In genomic region chr6:166341464-166341863, GRCh38 we compare ENCODE assay signal across 8 cellular contexts. TPM values are rescaled to one million over a fixed set of nuclear protein-coding genes. Genes with fewer than 3 reads are reported as not detected.
DNase-seq lines count a peak whose midpoint lies in the region; ATAC-seq and TF ChIP-seq lines count a peak whose summit lies in the region.

No MANE protein-coding gene starts in this region.

- DNase-seq in CD1c-positive myeloid dendritic cell (ENCODE audit: extremely low spot score) = peak; percentile 73
- peak; percentile 63 for DNase-seq in NAMALWA (ENCODE audit: low spot score)
- no peak for DNase-seq in chondrocyte (ENCODE audit: low spot score)
- no peak for DNase-seq in natural killer cell
- DNase-seq in NCI-H524 (lab: John Stamatoyannopoulos, UW) = no peak
- DNase-seq in EL = no peak
- DNase-seq in activated CD4-positive, alpha-beta T cell treated with anti-CD3 and anti-CD28 coated beads, Interleukin-2, amount 50 U/mL, for 48 hours = no peak

- H3K4me3 Mint-ChIP-seq in chondrocyte (ENCODE audit: unreplicated experiment) (peak overlapping the region; percentile 86), natural killer cell (peak overlapping the region; percentile 97)

- peaks cover 3% of the 10 kb centered on the region for H3K27me3 Mint-ChIP-seq in chondrocyte (ENCODE audit: low read depth)
- H3K27me3 Mint-ChIP-seq in natural killer cell (ENCODE audit: low read depth in 2 of 2) = peaks cover 3 to 7% of the 10 kb centered on the region in 2 donors

- H3K9me3 Mint-ChIP-seq in chondrocyte (ENCODE audit: low read depth) (no peaks in the 10 kb centered on the region), natural killer cell (no peaks in the 10 kb centered on the region)

- H3K36me3 Mint-ChIP-seq in chondrocyte (ENCODE audit: low read depth) = no peaks in the 10 kb centered on the region
- H3K36me3 Mint-ChIP-seq in natural killer cell = peaks cover 5% of the 10 kb centered on the region

- intact Hi-C loops in natural killer cell (cut with micrococcal nuclease) = loop anchor here (1.0 to 5.0 kb wide), 3 partner anchors 8 to 84 kb away; no protein-coding TSS in a partner anchor

- peak; percentile 42 to 50 (median 45) for ATAC-seq in natural killer cell
- ATAC-seq in GM21528 (IDR thresholded peaks at IDR 0.05; ENCODE audit: low FRiP score, unreplicated experiment) = no peak

- TF ChIP-seq CTCF in chondrocyte (IDR thresholded peaks at IDR 0.05) = no peak
- no peak for TF ChIP-seq CTCF in natural killer cell (IDR thresholded peaks at IDR 0.05)

- peak overlapping the region; percentile 88 for H3K27ac Mint-ChIP-seq in chondrocyte (ENCODE audit: unreplicated experiment)
- H3K27ac Mint-ChIP-seq in natural killer cell = peak overlapping the region; percentile 93 to 97

- peaks cover 22% of the 10 kb centered on the region for H3K4me1 Mint-ChIP-seq in chondrocyte (ENCODE audit: low read depth)
- peaks cover 22 to 27% of the 10 kb centered on the region in 2 donors for H3K4me1 Mint-ChIP-seq in natural killer cell

RNA-seq across cellular contexts. Expression of gene SFT2D1, which starts 0.9 kb away (rescaled TPM):
- 19.0 to 30.0 TPM (median 26.0 TPM) in 3 replicates for total RNA-seq in chondrocyte
- total RNA-seq in natural killer cell = 10 to 100 TPM; 32.8 to 44.7 (median 33.5) TPM

RNA-seq across cellular contexts. Expression of gene PRR18, which starts 33.3 kb away (rescaled TPM):
- total RNA-seq in chondrocyte (0.36 to 0.70 TPM in 2 of 3 replicates, not detected in the other), natural killer cell (not detected)

RNA-seq across cellular contexts. Expression of gene MPC1, which starts 41.3 kb away (rescaled TPM):
- 25.1 to 31.6 TPM (median 30.1 TPM) in 3 replicates for total RNA-seq in chondrocyte
- 10 to 100 TPM; 26.3 to 31.1 (median 30.4) TPM for total RNA-seq in natural killer cell

Comparison
In these comparisons a context has a peak if more than half of its experiments do, and no peak if none do; other contexts are left out.
1. DNase-seq: peak in CD1c-positive myeloid dendritic cell (single experiment) and NAMALWA (single experiment); none in chondrocyte (single experiment), natural killer cell (single experiment), NCI-H524 (0 of 2), EL (single experiment) and activated CD4-positive, alpha-beta T cell treated with anti-CD3 and anti-CD28 coated beads, Interleukin-2, amount 50 U/mL, for 48 hours (0 of 2).